ENCODE assay signal across 8 cellular contexts in genomic region chr10:62045765-62046521, GRCh38.
DNase-seq lines count a peak whose midpoint lies in the region; ATAC-seq and FAIRE-seq lines count a peak whose summit lies in the region.

No MANE protein-coding gene starts in this region.

- peaks cover 64 to 100% of the 10 kb centered on the region in 2 donors for H3K4me1 Mint-ChIP-seq in stimulated activated naive B cell treated with anti-CD40 and anti-IgM and Interleukin-4, amounts not matched to agents 10 μg/mL and 1 μg/mL and 100 μg/mL, for 72 hours

- DNase-seq in AG08396 (ENCODE audit: low spot score) (peak; percentile 18), HTR-8/SVneo (ENCODE audit: insufficient read length, low spot score) (peak; percentile 62), iris pigment epithelial cell (ENCODE audit: low read depth) (peak; percentile 97), RPMI8226 (no peak)
- DNase-seq in activated naive CD4-positive, alpha-beta T cell treated with anti-CD3 and anti-CD28 coated beads, Interleukin-2, amount 50 U/mL, for 72 hours (ENCODE audit: low spot score in 2 of 2): no peak
- DNase-seq in stimulated activated naive B cell treated with anti-CD40 and anti-IgM and Interleukin-4, amounts not matched to agents 10 μg/mL and 1 μg/mL and 100 μg/mL, for 72 hours: no peak
- no peak for DNase-seq in activated CD4-positive, CD25-positive, alpha-beta regulatory T cell treated with anti-CD3 and anti-CD28 coated beads, Interleukin-2, amount 50 U/mL, for 72 hours
- no peak for DNase-seq in central memory CD4-positive, alpha-beta T cell

- no peak for FAIRE-seq in HTR-8/SVneo (lab: Jason Lieb, UNC)

- H3K9me3 Mint-ChIP-seq in activated naive CD4-positive, alpha-beta T cell treated with anti-CD3 and anti-CD28 coated beads, Interleukin-2, amount 50 U/mL, for 72 hours: peaks cover 0 to 8% of the 10 kb centered on the region in 2 donors
- peaks cover 7 to 9% of the 10 kb centered on the region in 2 donors for H3K9me3 Mint-ChIP-seq in stimulated activated naive B cell treated with anti-CD40 and anti-IgM and Interleukin-4, amounts not matched to agents 10 μg/mL and 1 μg/mL and 100 μg/mL, for 72 hours

- peak overlapping the region; percentile 86 to 88 for H3K4me3 Mint-ChIP-seq in stimulated activated naive B cell treated with anti-CD40 and anti-IgM and Interleukin-4, amounts not matched to agents 10 μg/mL and 1 μg/mL and 100 μg/mL, for 72 hours

- H3K27me3 Mint-ChIP-seq in stimulated activated naive B cell treated with anti-CD40 and anti-IgM and Interleukin-4, amounts not matched to agents 10 μg/mL and 1 μg/mL and 100 μg/mL, for 72 hours: no peaks in the 10 kb centered on the region

- no peak for ATAC-seq in activated naive CD4-positive, alpha-beta T cell treated with anti-CD3 and anti-CD28 coated beads, Interleukin-2, amount 50 U/mL, for 72 hours
- no peak for ATAC-seq in stimulated activated naive B cell treated with anti-CD40 and anti-IgM and Interleukin-4, amounts not matched to agents 10 μg/mL and 1 μg/mL and 100 μg/mL, for 72 hours (replicated peaks)

- H3K36me3 Mint-ChIP-seq in activated naive CD4-positive, alpha-beta T cell treated with anti-CD3 and anti-CD28 coated beads, Interleukin-2, amount 50 U/mL, for 72 hours: peaks cover 49 to 72% of the 10 kb centered on the region in 2 donors
- H3K36me3 Mint-ChIP-seq in stimulated activated naive B cell treated with anti-CD40 and anti-IgM and Interleukin-4, amounts not matched to agents 10 μg/mL and 1 μg/mL and 100 μg/mL, for 72 hours: peaks cover 57 to 77% of the 10 kb centered on the region in 2 donors

- peak overlapping the region; percentile 97 to 99 for H3K27ac Mint-ChIP-seq in activated naive CD4-positive, alpha-beta T cell treated with anti-CD3 and anti-CD28 coated beads, Interleukin-2, amount 50 U/mL, for 72 hours
- peak overlapping the region; percentile 99 for H3K27ac Mint-ChIP-seq in stimulated activated naive B cell treated with anti-CD40 and anti-IgM and Interleukin-4, amounts not matched to agents 10 μg/mL and 1 μg/mL and 100 μg/mL, for 72 hours

Comparison
In these comparisons a context has a peak if more than half of its experiments do, and no peak if none do; other contexts are left out.
1. DNase-seq: peak in AG08396 (single experiment), HTR-8/SVneo (single experiment) and iris pigment epithelial cell (single experiment); none in activated naive CD4-positive, alpha-beta T cell treated with anti-CD3 and anti-CD28 coated beads, Interleukin-2, amount 50 U/mL, for 72 hours (0 of 2), stimulated activated naive B cell treated with anti-CD40 and anti-IgM and Interleukin-4, amounts not matched to agents 10 μg/mL and 1 μg/mL and 100 μg/mL, for 72 hours (single experiment), RPMI8226 (single experiment), activated CD4-positive, CD25-positive, alpha-beta regulatory T cell treated with anti-CD3 and anti-CD28 coated beads, Interleukin-2, amount 50 U/mL, for 72 hours (single experiment) and central memory CD4-positive, alpha-beta T cell (single experiment).